In the genomic region with DNA sequence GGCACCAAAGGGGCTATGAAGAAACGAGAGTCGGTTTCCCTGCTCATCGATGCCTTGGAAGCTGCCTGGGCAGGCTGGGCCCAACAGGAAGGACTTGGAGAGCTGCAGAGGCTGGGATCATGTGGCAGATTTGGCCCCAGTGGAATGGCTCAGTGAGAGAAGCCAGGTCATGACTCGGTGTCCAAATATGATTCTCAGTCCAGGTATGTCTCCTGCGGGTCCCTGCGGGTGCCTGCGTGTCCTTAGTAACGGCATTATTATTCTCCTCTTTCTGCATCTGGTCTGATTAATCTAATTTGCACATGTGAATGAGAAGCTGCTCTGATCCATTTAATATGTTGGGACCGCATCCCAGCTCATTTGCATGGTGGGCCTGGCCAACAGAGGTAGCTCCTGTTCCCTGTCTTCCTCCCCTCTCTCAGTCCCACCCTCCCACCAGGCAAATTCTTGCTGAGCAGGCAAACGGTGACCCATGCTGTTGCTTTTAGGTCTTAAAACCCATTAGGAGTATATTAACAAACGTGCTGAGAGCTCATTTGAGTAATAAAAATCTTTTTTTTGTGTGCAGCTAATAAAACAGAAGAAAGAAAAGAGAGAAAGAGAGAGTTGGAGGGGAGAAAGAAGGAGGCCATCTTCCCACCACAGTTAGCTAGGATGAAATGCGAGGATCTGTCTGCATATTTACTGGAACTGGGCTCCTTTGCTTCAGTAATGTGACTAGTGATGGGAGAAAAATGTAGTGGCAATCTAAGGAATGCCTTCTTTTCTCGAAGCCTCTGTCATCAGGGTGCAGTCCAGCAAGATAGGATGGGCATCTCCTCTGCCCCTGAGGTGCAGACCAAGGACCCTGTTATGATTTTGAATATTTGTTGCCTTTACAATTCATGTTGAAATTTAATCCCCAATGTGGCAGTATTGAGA, we compare ENCODE assay signal across 16 cellular contexts.
DNase-seq lines count a peak whose midpoint lies in the region; TF ChIP-seq lines count a peak whose summit lies in the region.
"Had no signal": no experiment of that assay in that cellular context is flagged by ENCODE, and none has a peak within 500 bp of the region (broad histone marks: within the 10 kb centered on the region; RNA-seq: fewer than 3 reads in every experiment).

No MANE protein-coding gene starts in this region.

- peaks cover 12% of the 10 kb centered on the region for H3K9me3 Mint-ChIP-seq in HFFc6

- H3K27ac ChIP-seq in adrenal gland: no peak overlapping the region
- H3K27ac ChIP-seq: HL-60 had no signal

- no peaks in the 10 kb centered on the region for H3K36me3 ChIP-seq in adrenal gland (replicated peaks in 1 of 2)
- H3K36me3 ChIP-seq: HAP-1 had no signal

- no peaks in the 10 kb centered on the region for H3K36me3 Mint-ChIP-seq in HFFc6 (ENCODE audit: low read depth)
- H3K36me3 Mint-ChIP-seq: CD14-positive monocyte had no signal

- TF ChIP-seq CTCF in AG10803 (conservative IDR thresholded peaks at IDR 0.05; ENCODE audit: low read length) (no peak), HFFc6 (IDR thresholded peaks at IDR 0.05) (no peak), adrenal gland (IDR thresholded peaks at IDR 0.05) (no peak)

- peaks cover 7% of the 10 kb centered on the region; the same call in 1 of the 2 replicates for H3K27me3 Mint-ChIP-seq in HFFc6 (ENCODE audit: insufficient read depth)

- 84 to 94% (median 87%) methylated on average over 13 of the region's 13 CpGs for WGBS in adrenal gland, 4 donors

- H3K9me3 ChIP-seq in adrenal gland (replicated peaks in 1 of 3): no peaks in the 10 kb centered on the region
- H3K9me3 ChIP-seq: HAP-1 had no signal

- H3K27me3 ChIP-seq in adrenal gland: no peaks in the 10 kb centered on the region

- DNase-seq in AG10803 (ENCODE audit: low read depth) (peak; percentile 62), HFFc6 (peak; percentile 4), astrocyte of the hippocampus (ENCODE audit: low read depth, low spot score) (peak; percentile 58), left kidney (ENCODE audit: low read depth, low spot score) (peak; percentile 17), adrenal gland (no peak), EL (no peak), RKO (ENCODE audit: low spot score) (no peak)
- no peak for DNase-seq in activated CD4-positive, CD25-positive, alpha-beta regulatory T cell treated with anti-CD3 and anti-CD28 coated beads, Interleukin-2, amount 50 U/mL, for 72 hours
- DNase-seq: AML-193, DMS 273 treated with DMSO at 0.1 percent for 48 hours, MV-4-11, NCI-H1417 treated with DMSO at 0.1 percent for 48 hours, NCI-H1930 had no signal

- H3K4me1 Mint-ChIP-seq in HFFc6 (ENCODE audit: low read depth): no peaks in the 10 kb centered on the region; the same call in 1 of the 2 replicates
- H3K4me1 Mint-ChIP-seq: CD14-positive monocyte had no signal

- H3K4me1 ChIP-seq in adrenal gland (replicated peaks in 1 of 2): no peaks in the 10 kb centered on the region
- H3K4me1 ChIP-seq: HAP-1 had no signal

- intact Hi-C loops in adrenal gland (cut with DNase I): no loop called here

- TF ChIP-seq POLR2A in adrenal gland (IDR thresholded peaks at IDR 0.05): no peak

- no peak overlapping the region for H3K27ac Mint-ChIP-seq in HFFc6
- H3K27ac Mint-ChIP-seq: CD14-positive monocyte had no signal

- H3K4me3 Mint-ChIP-seq in HFFc6: no peak overlapping the region
- H3K4me3 Mint-ChIP-seq: CD14-positive monocyte had no signal

- no peak overlapping the region for H3K4me3 ChIP-seq in AG10803 (ENCODE audit: low read length)
- no peak overlapping the region for H3K4me3 ChIP-seq in adrenal gland
- H3K4me3 ChIP-seq: HAP-1 had no signal

Comparison
In these comparisons a context has a peak if more than half of its experiments do, and no peak if none do; other contexts are left out.
1. DNase-seq: peak in AG10803 (single experiment), HFFc6 (single experiment), astrocyte of the hippocampus (single experiment) and left kidney (single experiment); none in adrenal gland (0 of 7), EL (single experiment), RKO (single experiment) and activated CD4-positive, CD25-positive, alpha-beta regulatory T cell treated with anti-CD3 and anti-CD28 coated beads, Interleukin-2, amount 50 U/mL, for 72 hours (single experiment).